8 cellular contexts compared by ENCODE assay signal in genomic region chr3:177361042-177361938, GRCh38.
DNase-seq lines count a peak whose midpoint lies in the region; ATAC-seq and TF ChIP-seq lines count a peak whose summit lies in the region.

No MANE protein-coding gene starts in this region.

- peak overlapping the region; percentile 7 for H4K8ac ChIP-seq in mesendoderm (ENCODE audit: low read depth, low read length)

- no peaks in the 10 kb centered on the region for H3K9me3 Mint-ChIP-seq in activated T-helper 1 cell treated with anti-CD3 and anti-CD28 coated beads, Interleukin-12 subunit alpha, Interleukin-12 subunit beta, Interleukin-2, Interleukin-4 antibody, amounts not matched to agents 30 ng/mL and 10 ng/mL and 1 ng/mL, durations not matched to agents 14 hours and 24 hours and 36 hours

- peak overlapping the region; percentile 90 for H3K23ac ChIP-seq in mesendoderm (ENCODE audit: low read length)

- peak overlapping the region; percentile 82 for H3K56ac ChIP-seq in mesendoderm (ENCODE audit: low read length)

- peaks cover 43% of the 10 kb centered on the region for H3K4me1 Mint-ChIP-seq in activated T-helper 1 cell treated with anti-CD3 and anti-CD28 coated beads, Interleukin-12 subunit alpha, Interleukin-12 subunit beta, Interleukin-2, Interleukin-4 antibody, amounts not matched to agents 30 ng/mL and 10 ng/mL and 1 ng/mL, durations not matched to agents 14 hours and 24 hours and 36 hours (ENCODE audit: low read depth)

- no peaks in the 10 kb centered on the region for H3K9me3 ChIP-seq in right cardiac atrium (ENCODE audit: control insufficient read depth, low read length)
- H3K9me3 ChIP-seq in vagina = no peaks in the 10 kb centered on the region

- peak overlapping the region; percentile 35 for H4K5ac ChIP-seq in mesendoderm (ENCODE audit: low read length)

- H3K36me3 Mint-ChIP-seq in activated T-helper 1 cell treated with anti-CD3 and anti-CD28 coated beads, Interleukin-12 subunit alpha, Interleukin-12 subunit beta, Interleukin-2, Interleukin-4 antibody, amounts not matched to agents 30 ng/mL and 10 ng/mL and 1 ng/mL, durations not matched to agents 14 hours and 24 hours and 36 hours (ENCODE audit: low read depth) = no peaks in the 10 kb centered on the region

- DNase-seq in right cardiac atrium (peak in 1 of 3 donors; percentile 68), cardiac septum (ENCODE audit: low spot score) (no peak), mesendoderm (peak; percentile 68), vagina (ENCODE audit: extremely low spot score in 2 of 2) (no peak), NCI-H146 treated with DMSO at 0.1 percent for 48 hours (lab: John Stamatoyannopoulos, UW; ENCODE audit: unreplicated experiment) (no peak)
- DNase-seq in activated T-helper 1 cell treated with anti-CD3 and anti-CD28 coated beads, Interleukin-12 subunit alpha, Interleukin-12 subunit beta, Interleukin-2, Interleukin-4 antibody, amounts not matched to agents 30 ng/mL and 10 ng/mL and 1 ng/mL, durations not matched to agents 14 hours and 24 hours and 36 hours (ENCODE audit: low spot score) = no peak

- H3K27ac ChIP-seq in right cardiac atrium (ENCODE audit: low read length) (peak overlapping the region; percentile 53), mesendoderm (ENCODE audit: low read depth, low read length) (peak overlapping the region; percentile 32), vagina (peak overlapping the region; percentile 86)

- H2BK5ac ChIP-seq in mesendoderm (ENCODE audit: low read length) = peak overlapping the region; percentile 98

- H2BK15ac ChIP-seq in mesendoderm (replicated peaks; ENCODE audit: low read depth) = no peak overlapping the region

- intact Hi-C loops in right cardiac atrium (cut with DNase I) = loop anchor here in 2 of 4 donors (10.0 kb wide), 2 partner anchors 104 to 306 kb away; no protein-coding TSS in a partner anchor
- intact Hi-C loops in cardiac septum (cut with DNase I) = loop anchor here (5.0 to 10.0 kb wide), 4 partner anchors 156 to 1021 kb away; no protein-coding TSS in a partner anchor
- intact Hi-C loops in activated T-helper 1 cell treated with anti-CD3 and anti-CD28 coated beads, Interleukin-12 subunit alpha, Interleukin-12 subunit beta, Interleukin-2, Interleukin-4 antibody, amounts not matched to agents 30 ng/mL and 10 ng/mL and 1 ng/mL, durations not matched to agents 14 hours and 24 hours and 36 hours (cut with micrococcal nuclease) = loop anchor here (2.0 kb wide), 2 partner anchors 230 to 426 kb away; no protein-coding TSS in a partner anchor
- intact Hi-C loops in vagina (cut with DNase I) = no loop called here

- H3K4me3 ChIP-seq in right cardiac atrium (ENCODE audit: low read length) (no peak overlapping the region), mesendoderm (ENCODE audit: low read length) (no peak overlapping the region), vagina (no peak overlapping the region)

- peak overlapping the region; percentile 82 for H3K18ac ChIP-seq in mesendoderm (ENCODE audit: low read length)

- ATAC-seq in right cardiac atrium (no peak), GM21526 (IDR thresholded peaks at IDR 0.05; ENCODE audit: low FRiP score, unreplicated experiment) (no peak), HG03439 (IDR thresholded peaks at IDR 0.05; ENCODE audit: unreplicated experiment) (no peak)

- H3K27me3 Mint-ChIP-seq in activated T-helper 1 cell treated with anti-CD3 and anti-CD28 coated beads, Interleukin-12 subunit alpha, Interleukin-12 subunit beta, Interleukin-2, Interleukin-4 antibody, amounts not matched to agents 30 ng/mL and 10 ng/mL and 1 ng/mL, durations not matched to agents 14 hours and 24 hours and 36 hours (ENCODE audit: insufficient read depth) = no peaks in the 10 kb centered on the region

- no peak for TF ChIP-seq CTCF in vagina (IDR thresholded peaks at IDR 0.05)

- H3K4me3 Mint-ChIP-seq in activated T-helper 1 cell treated with anti-CD3 and anti-CD28 coated beads, Interleukin-12 subunit alpha, Interleukin-12 subunit beta, Interleukin-2, Interleukin-4 antibody, amounts not matched to agents 30 ng/mL and 10 ng/mL and 1 ng/mL, durations not matched to agents 14 hours and 24 hours and 36 hours = peak overlapping the region; percentile 80

- no peaks in the 10 kb centered on the region for H3K79me2 ChIP-seq in mesendoderm (ENCODE audit: control insufficient read depth, insufficient read depth, low read length)

- H3K4me2 ChIP-seq in mesendoderm (ENCODE audit: low read length) = no peak overlapping the region

- no peaks in the 10 kb centered on the region for H3K79me1 ChIP-seq in mesendoderm (ENCODE audit: low read length)

- H2AK5ac ChIP-seq in mesendoderm (ENCODE audit: low read length) = peak overlapping the region; percentile 97

- H3K4me1 ChIP-seq in right cardiac atrium (ENCODE audit: control insufficient read depth, insufficient read depth, low read length) (peaks cover 17% of the 10 kb centered on the region), mesendoderm (ENCODE audit: control insufficient read depth, low read depth, low read length) (peaks cover 30% of the 10 kb centered on the region), vagina (peaks cover 61% of the 10 kb centered on the region)

- H3K9ac ChIP-seq in mesendoderm (ENCODE audit: low read length) = peak overlapping the region; percentile 42

- peak overlapping the region; percentile 97 for H3K27ac Mint-ChIP-seq in activated T-helper 1 cell treated with anti-CD3 and anti-CD28 coated beads, Interleukin-12 subunit alpha, Interleukin-12 subunit beta, Interleukin-2, Interleukin-4 antibody, amounts not matched to agents 30 ng/mL and 10 ng/mL and 1 ng/mL, durations not matched to agents 14 hours and 24 hours and 36 hours

- H3K36me3 ChIP-seq in mesendoderm (ENCODE audit: control insufficient read depth, insufficient read depth, low read length) (no peaks in the 10 kb centered on the region), vagina (no peaks in the 10 kb centered on the region)

- 70% methylated on average over 13 of the region's 13 CpGs for WGBS in right cardiac atrium
- WGBS in mesendoderm (ENCODE audit: extremely low coverage, insufficient coverage, low lambda C conversion rate) = no CpG with 5 or more reads among the region's 13 CpGs

- no peak for TF ChIP-seq POLR2A in vagina (IDR thresholded peaks at IDR 0.05)

- H2BK120ac ChIP-seq in mesendoderm (ENCODE audit: low read depth, low read length) = peak overlapping the region; percentile 84

- no peaks in the 10 kb centered on the region for H3K27me3 ChIP-seq in right cardiac atrium (ENCODE audit: control insufficient read depth, insufficient read depth)
- no peaks in the 10 kb centered on the region for H3K27me3 ChIP-seq in mesendoderm (ENCODE audit: insufficient read depth, low read length, poor library complexity)
- H3K27me3 ChIP-seq in vagina = no peaks in the 10 kb centered on the region

- peak overlapping the region; percentile 87 for H3K4ac ChIP-seq in mesendoderm (ENCODE audit: low read depth, low read length)

Comparison
In these comparisons a context has a peak if more than half of its experiments do, and no peak if none do; other contexts are left out.
1. H3K27ac ChIP-seq: peak in every context shown above with its lines; median percentile 86 in vagina; 53 in right cardiac atrium; 32 in mesendoderm.